In genomic region chr5:144844086-144844485, GRCh38 we compare ENCODE assay signal across 1 cellular context.
TF ChIP-seq lines count a peak whose summit lies in the region.

No MANE protein-coding gene starts in this region.

TF ChIP-seq in SK-N-SH, 30 proteins besides CTCF, POLR2A, EP300 and RAD21 (continued from another document):
- no peak for TF ChIP-seq IRF3 (IDR thresholded peaks at IDR 0.05; ENCODE audit: low read depth, low read length)
- no peak for TF ChIP-seq POLR2AphosphoS5 (IDR thresholded peaks at IDR 0.05; ENCODE audit: low read depth, low read length)
- TF ChIP-seq MXI1 (IDR thresholded peaks at IDR 0.05; ENCODE audit: low read depth, low read length) = no peak
- TF ChIP-seq FOSL2 (IDR thresholded peaks at IDR 0.05; ENCODE audit: borderline replicate concordance, low read depth) = no peak
- TF ChIP-seq RXRA (IDR thresholded peaks at IDR 0.05; ENCODE audit: borderline replicate concordance, low read depth) = no peak
- no peak for TF ChIP-seq YY1 (IDR thresholded peaks at IDR 0.05; ENCODE audit: low read depth)
- no peak for TF ChIP-seq ELF1 (IDR thresholded peaks at IDR 0.05)
